16 cellular contexts compared by ENCODE assay signal in the genomic region with DNA sequence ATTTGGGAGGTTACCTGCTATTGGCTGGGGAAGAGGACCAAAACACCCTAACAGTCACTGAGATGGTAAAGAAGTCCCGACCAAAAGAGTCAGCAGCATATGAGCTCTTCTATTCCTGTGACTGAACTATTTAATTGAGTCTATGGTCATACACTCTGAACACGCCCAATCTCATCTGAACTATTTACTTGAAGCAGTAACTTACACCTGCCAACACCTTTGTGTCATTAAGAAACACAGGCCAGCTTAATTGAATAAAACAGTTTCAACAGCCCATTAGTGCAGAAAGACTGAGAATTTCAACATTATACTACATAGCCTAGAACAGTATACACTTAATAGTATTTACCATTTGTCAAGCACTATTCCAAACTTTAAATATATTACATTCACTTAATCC. TPM values are rescaled to one million over a fixed set of nuclear protein-coding genes. Genes with fewer than 3 reads are reported as not detected.
DNase-seq lines count a peak whose midpoint lies in the region; FAIRE-seq and TF ChIP-seq lines count a peak whose summit lies in the region.
"Had no signal": no experiment of that assay in that cellular context is flagged by ENCODE, and none has a peak within 500 bp of the region (broad histone marks: within the 10 kb centered on the region; RNA-seq: fewer than 3 reads in every experiment).

No MANE protein-coding gene starts in this region.

- peaks cover 6 to 7% of the 10 kb centered on the region in 2 donors for H3K4me1 ChIP-seq in small intestine (ENCODE audit: control insufficient read depth in 2 of 2, insufficient read depth in 1 of 2, low read depth in 1 of 2, low read length in 1 of 2)

- H3K36me3 ChIP-seq in small intestine (ENCODE audit: control insufficient read depth in 2 of 2, insufficient read depth in 2 of 2, low read length in 2 of 2) = no peaks in the 10 kb centered on the region
- H3K36me3 ChIP-seq: BE2C had no signal

- no peak overlapping the region for H3K4me3 ChIP-seq in small intestine (ENCODE audit: low read depth in 1 of 2, low read length in 2 of 2)
- H3K4me3 ChIP-seq: A549 had no signal

- FAIRE-seq in small intestine (lab: Jason Lieb, UNC) (no peak), D721Med (lab: Jason Lieb, UNC) (no peak)
- FAIRE-seq: A549, GM18507 had no signal

- no peak for TF ChIP-seq CTCF in D721Med (IDR thresholded peaks at IDR 0.05; ENCODE audit: insufficient read depth, missing control alignments)

- H3K27me3 ChIP-seq in small intestine (ENCODE audit: control insufficient read depth in 2 of 2, insufficient read depth in 2 of 2, low read length in 2 of 2) = no peaks in the 10 kb centered on the region
- H3K27me3 ChIP-seq: BE2C had no signal

- 28 to 71% (median 46%) methylated on average over 2 of the region's 2 CpGs for WGBS in small intestine, 3 donors

- no peak overlapping the region for H3K27ac ChIP-seq in small intestine (ENCODE audit: low read depth in 1 of 2, low read length in 1 of 2)
- H3K27ac ChIP-seq: A549, C4-2B, HL-60 had no signal

- H3K9me3 ChIP-seq in small intestine (ENCODE audit: control insufficient read depth, low read depth) = no peaks in the 10 kb centered on the region
- H3K9me3 ChIP-seq: A549, BE2C had no signal

- DNase-seq in DMS 273 (lab: John Stamatoyannopoulos, UW; ENCODE audit: unreplicated experiment) (peak; percentile 78), DMS 273 treated with DMSO at 0.1 percent for 48 hours (lab: John Stamatoyannopoulos, UW) (peak; percentile 60), NCI-H774 (lab: John Stamatoyannopoulos, UW) (peak; percentile 17), small intestine (peak; percentile 50), DMS53 treated with DMSO at 0.1 percent for 48 hours (lab: John Stamatoyannopoulos, UW; ENCODE audit: unreplicated experiment) (no peak), D721Med (ENCODE audit: insufficient read length, low spot score) (no peak), retina (no peak)
- DNase-seq: BE2C; CD4-positive, alpha-beta memory T cell; DMS53; GOT3; H9 had no signal

RNA-seq across cellular contexts. Expression of a gene that starts 47.8 kb away (rescaled TPM):
- 1 to 10 TPM; 2.3 to 6.0 (median 3.0) TPM for polyA plus RNA-seq in small intestine
- polyA plus RNA-seq: CD4-positive, alpha-beta memory T cell had no signal

RNA-seq across cellular contexts. Expression of a gene that starts 53.6 kb away (rescaled TPM):
- polyA plus RNA-seq in small intestine = 1 to 10 TPM in 1 of 3 donors, under 1 TPM in 2; 0.22 to 3.4 (median 0.27) TPM
- polyA plus RNA-seq: CD4-positive, alpha-beta memory T cell had no signal

Comparison
In these comparisons a context has a peak if more than half of its experiments do, and no peak if none do; other contexts are left out.
1. DNase-seq: peak in DMS 273 (single experiment), DMS 273 treated with DMSO at 0.1 percent for 48 hours (single experiment), NCI-H774 (single experiment) and small intestine (single experiment); none in DMS53 treated with DMSO at 0.1 percent for 48 hours (single experiment), D721Med (single experiment) and retina (single experiment).